In genomic region chr5:67409342-67409741, GRCh38 we compare ENCODE assay signal across 15 cellular contexts.
"Had no signal": no experiment of that assay in that cellular context is flagged by ENCODE, and none has a peak within 500 bp of the region (broad histone marks: within the 10 kb centered on the region; RNA-seq: fewer than 3 reads in every experiment).

No MANE protein-coding gene starts in this region.

- H3K4me3 ChIP-seq: breast epithelium, uterus had no signal

- H3K9me3 Mint-ChIP-seq: activated CD4-positive, alpha-beta memory T cell treated with anti-CD3 and anti-CD28 coated beads, Interleukin-2, amount 10 ng/mL, durations not matched to agents 7 days and 5 days; activated naive CD8-positive, alpha-beta T cell treated with anti-CD3 and anti-CD28 coated beads, Interleukin-2, amount 10 ng/mL, durations not matched to agents 7 days and 5 days; neural crest cell had no signal

- H3K27me3 ChIP-seq: breast epithelium, uterus had no signal

- H3K27ac ChIP-seq: breast epithelium, uterus, WERI-Rb-1 had no signal

- H3K27ac Mint-ChIP-seq: activated CD4-positive, alpha-beta memory T cell treated with anti-CD3 and anti-CD28 coated beads, Interleukin-2, amount 10 ng/mL, durations not matched to agents 7 days and 5 days; activated CD4-positive, alpha-beta T cell treated with anti-CD3 and anti-CD28 coated beads for 36 hours; activated naive CD8-positive, alpha-beta T cell treated with anti-CD3 and anti-CD28 coated beads, Interleukin-2, amount 10 ng/mL, durations not matched to agents 7 days and 5 days had no signal

- ATAC-seq: activated CD4-positive, alpha-beta T cell treated with anti-CD3 and anti-CD28 coated beads for 36 hours had no signal

- DNase-seq: activated CD4-positive, alpha-beta memory T cell treated with anti-CD3 and anti-CD28 coated beads, Interleukin-2, amount 10 ng/mL, durations not matched to agents 7 days and 5 days; activated CD4-positive, alpha-beta T cell treated with anti-CD3 and anti-CD28 coated beads for 36 hours; activated gamma-delta T cell treated with Interleukin-2 at 50 U/mL for 16 hours; activated naive CD8-positive, alpha-beta T cell treated with anti-CD3 and anti-CD28 coated beads, Interleukin-2, amount 10 ng/mL, durations not matched to agents 7 days and 5 days; activated T-cell treated with anti-CD3 and anti-CD28 coated beads, Interleukin-2, amount 50 U/mL, for 48 hours; aorta; dermis blood vessel endothelial cell; hippocampal formation; retina; stimulated activated CD4-positive, alpha-beta T cell treated with anti-CD3 and anti-CD28 coated beads, Interleukin-15, amount 100 ng/mL, for 24 hours; stimulated activated CD4-positive, alpha-beta T cell treated with anti-CD3 and anti-CD28 coated beads, Interleukin-4, amount 100 ng/mL, for 24 hours; uterus; WERI-Rb-1 had no signal

- H3K4me1 Mint-ChIP-seq: activated CD4-positive, alpha-beta memory T cell treated with anti-CD3 and anti-CD28 coated beads, Interleukin-2, amount 10 ng/mL, durations not matched to agents 7 days and 5 days; activated CD4-positive, alpha-beta T cell treated with anti-CD3 and anti-CD28 coated beads for 36 hours; activated naive CD8-positive, alpha-beta T cell treated with anti-CD3 and anti-CD28 coated beads, Interleukin-2, amount 10 ng/mL, durations not matched to agents 7 days and 5 days had no signal

- H3K9me3 ChIP-seq: breast epithelium, uterus had no signal

- H3K27me3 Mint-ChIP-seq: activated CD4-positive, alpha-beta memory T cell treated with anti-CD3 and anti-CD28 coated beads, Interleukin-2, amount 10 ng/mL, durations not matched to agents 7 days and 5 days; activated CD4-positive, alpha-beta T cell treated with anti-CD3 and anti-CD28 coated beads for 36 hours; activated naive CD8-positive, alpha-beta T cell treated with anti-CD3 and anti-CD28 coated beads, Interleukin-2, amount 10 ng/mL, durations not matched to agents 7 days and 5 days had no signal

- H3K4me3 Mint-ChIP-seq: activated CD4-positive, alpha-beta memory T cell treated with anti-CD3 and anti-CD28 coated beads, Interleukin-2, amount 10 ng/mL, durations not matched to agents 7 days and 5 days; activated CD4-positive, alpha-beta T cell treated with anti-CD3 and anti-CD28 coated beads for 36 hours; activated naive CD8-positive, alpha-beta T cell treated with anti-CD3 and anti-CD28 coated beads, Interleukin-2, amount 10 ng/mL, durations not matched to agents 7 days and 5 days; neural crest cell had no signal

- H3K36me3 Mint-ChIP-seq: activated naive CD8-positive, alpha-beta T cell treated with anti-CD3 and anti-CD28 coated beads, Interleukin-2, amount 10 ng/mL, durations not matched to agents 7 days and 5 days had no signal

- H3K36me3 ChIP-seq: breast epithelium, uterus, WERI-Rb-1 had no signal

- H3K4me1 ChIP-seq: breast epithelium, uterus had no signal
